In the genomic region with DNA sequence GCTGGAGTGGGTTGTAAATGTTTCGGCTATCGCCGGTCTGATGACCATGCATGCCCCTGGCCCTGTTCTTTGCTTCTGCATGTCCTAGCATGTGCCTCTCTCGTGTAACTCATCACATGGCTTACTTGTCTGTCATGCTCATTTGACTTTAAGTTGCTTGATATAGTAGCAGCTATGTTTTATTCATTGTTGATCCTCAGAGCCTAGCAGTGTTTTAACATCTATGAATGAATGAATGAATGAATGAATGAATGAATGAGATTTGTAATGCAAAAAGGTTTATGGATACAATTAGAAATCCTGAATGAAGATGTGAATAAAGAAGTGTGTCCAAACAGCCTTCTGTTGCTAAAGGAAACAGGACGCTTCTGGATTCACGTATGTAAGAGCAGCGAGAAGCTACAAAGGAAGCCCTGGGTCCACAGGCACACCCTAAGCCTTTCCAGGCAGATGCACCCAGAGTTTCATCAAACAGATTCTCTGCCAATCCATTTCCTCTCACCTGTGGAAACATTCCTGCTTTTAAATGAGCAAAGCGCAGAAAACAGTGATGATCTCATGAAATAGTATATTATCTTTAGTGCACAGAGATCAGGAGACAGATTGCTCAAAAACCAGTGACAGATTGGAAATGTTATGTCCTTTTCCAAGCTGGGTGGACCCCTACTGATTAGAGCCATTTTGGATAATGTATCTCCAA, we compare ENCODE assay signal across 8 cellular contexts. TPM values are rescaled to one million over a fixed set of nuclear protein-coding genes. Genes with fewer than 3 reads are reported as not detected.
DNase-seq lines count a peak whose midpoint lies in the region; TF ChIP-seq lines count a peak whose summit lies in the region.

No MANE protein-coding gene starts in this region.

- H3K4me3 ChIP-seq in iPS-15b (ENCODE audit: low read depth, low read length) (peak overlapping the region; percentile 39), stomach (peak overlapping the region in 2 of 4 donors; percentile 56 to 60)

- CTCF ChIA-PET in activated CD4-positive, alpha-beta memory T cell treated with anti-CD3 and anti-CD28 coated beads for 36 hours (lab: Charles Lee): interaction anchor here (0.9 to 6.0 kb wide), 8 partner anchors 16 to 364 kb away, joined by 3 to 173 read pairs (median 5); no protein-coding TSS in a partner anchor

- peaks cover 27% of the 10 kb centered on the region for H3K4me1 ChIP-seq in iPS-15b (ENCODE audit: control insufficient read depth, insufficient read depth, low read length)
- peaks cover 18 to 62% (median 46%) of the 10 kb centered on the region in 4 donors for H3K4me1 ChIP-seq in stomach

- DNase-seq in NCI-H2171 treated with DMSO at 0.1 percent for 48 hours (lab: John Stamatoyannopoulos, UW) (peak; percentile 23), NCI-H2171 (lab: John Stamatoyannopoulos, UW) (no peak), stomach (no peak), head of caudate nucleus (no peak), NCI-H1694 treated with DMSO at 0.1 percent for 48 hours (lab: John Stamatoyannopoulos, UW) (no peak)
- DNase-seq in activated CD4-positive, alpha-beta memory T cell treated with anti-CD3 and anti-CD28 coated beads for 36 hours: no peak
- no peak for DNase-seq in stimulated activated CD4-positive, alpha-beta T cell treated with anti-CD3 and anti-CD28 coated beads, Interleukin-4, amount 100 ng/mL, for 24 hours

- H3K36me3 Mint-ChIP-seq in activated CD4-positive, alpha-beta memory T cell treated with anti-CD3 and anti-CD28 coated beads for 36 hours: no peaks in the 10 kb centered on the region

- H3K9me3 ChIP-seq in iPS-15b (ENCODE audit: control insufficient read depth, insufficient read depth, low read length): no peaks in the 10 kb centered on the region
- H3K9me3 ChIP-seq in stomach: no peaks in the 10 kb centered on the region

- no peak for TF ChIP-seq POLR2A in stomach (IDR thresholded peaks at IDR 0.05)

- H3K27me3 Mint-ChIP-seq in activated CD4-positive, alpha-beta memory T cell treated with anti-CD3 and anti-CD28 coated beads for 36 hours: no peaks in the 10 kb centered on the region

- peaks cover 57% of the 10 kb centered on the region for H3K4me1 Mint-ChIP-seq in activated CD4-positive, alpha-beta memory T cell treated with anti-CD3 and anti-CD28 coated beads for 36 hours (ENCODE audit: low read depth)

- no peaks in the 10 kb centered on the region for H3K36me3 ChIP-seq in iPS-15b (ENCODE audit: control insufficient read depth, insufficient read depth, low read length)
- H3K36me3 ChIP-seq in stomach: no peaks in the 10 kb centered on the region

- H3K27ac Mint-ChIP-seq in activated CD4-positive, alpha-beta memory T cell treated with anti-CD3 and anti-CD28 coated beads for 36 hours: peak overlapping the region; percentile 83

- TF ChIP-seq CTCF in stomach (IDR thresholded peaks at IDR 0.05): no peak

- 80 to 90% (median 85%) methylated on average over 8 of the region's 8 CpGs for WGBS in stomach, 5 donors

- H3K4me3 Mint-ChIP-seq in activated CD4-positive, alpha-beta memory T cell treated with anti-CD3 and anti-CD28 coated beads for 36 hours: peak overlapping the region; percentile 57

- H3K9me3 Mint-ChIP-seq in activated CD4-positive, alpha-beta memory T cell treated with anti-CD3 and anti-CD28 coated beads for 36 hours: no peaks in the 10 kb centered on the region

- H3K27me3 ChIP-seq in iPS-15b (ENCODE audit: control insufficient read depth, insufficient read depth, low read length) (peaks cover 6% of the 10 kb centered on the region), stomach (no peaks in the 10 kb centered on the region)

- peak overlapping the region; percentile 24 to 95 (median 94) for H3K27ac ChIP-seq in stomach

- no peak for TF ChIP-seq EP300 in stomach (IDR thresholded peaks at IDR 0.05)

- intact Hi-C loops in activated CD4-positive, alpha-beta memory T cell treated with anti-CD3 and anti-CD28 coated beads for 36 hours (cut with micrococcal nuclease): loop anchor here (2.0 to 5.0 kb wide), 4 partner anchors 263 to 1267 kb away; partner anchors contain the start of genes APOLD1 and ATF7IP
- intact Hi-C loops in stomach (cut with DNase I; ENCODE audit: low total_unique reads) (loop anchor here (5.0 kb wide), 1 partner anchor 112 kb away; no protein-coding TSS in a partner anchor), head of caudate nucleus (cut with DNase I) (loop anchor here (2.0 to 10.0 kb wide), 3 partner anchors 95 to 185 kb away; partner anchors contain the start of gene HEBP1)

- POLR2A ChIA-PET in activated CD4-positive, alpha-beta memory T cell treated with anti-CD3 and anti-CD28 coated beads for 36 hours (lab: Charles Lee): interaction anchor here (1.1 to 3.9 kb wide), 5 partner anchors 10 to 111 kb away, joined by 3 to 27 read pairs (median 17); partner anchors contain the start of gene EMP1

- H3K9ac ChIP-seq in iPS-15b (ENCODE audit: low read depth, low read length): no peak overlapping the region

RNA-seq across cellular contexts. Expression of gene GSG1, which starts 3.4 kb away (rescaled TPM):
- total RNA-seq in activated CD4-positive, alpha-beta memory T cell treated with anti-CD3 and anti-CD28 coated beads for 36 hours: not detected
- not detected for total RNA-seq in stomach
- not detected for polyA plus RNA-seq in stomach

RNA-seq across cellular contexts. Expression of gene FAM234B, which starts 55.9 kb away (rescaled TPM):
- total RNA-seq in activated CD4-positive, alpha-beta memory T cell treated with anti-CD3 and anti-CD28 coated beads for 36 hours: 1 to 10 TPM; 6.8 TPM
- 1 to 10 TPM in 3 of 5 donors, not detected in 2; 4.1 to 6.2 (median 4.8) TPM for total RNA-seq in stomach
- under 1 TPM; 0.87 to 0.95 (median 0.92) TPM for polyA plus RNA-seq in stomach
